19 cellular contexts compared by ENCODE assay signal in the genomic region with DNA sequence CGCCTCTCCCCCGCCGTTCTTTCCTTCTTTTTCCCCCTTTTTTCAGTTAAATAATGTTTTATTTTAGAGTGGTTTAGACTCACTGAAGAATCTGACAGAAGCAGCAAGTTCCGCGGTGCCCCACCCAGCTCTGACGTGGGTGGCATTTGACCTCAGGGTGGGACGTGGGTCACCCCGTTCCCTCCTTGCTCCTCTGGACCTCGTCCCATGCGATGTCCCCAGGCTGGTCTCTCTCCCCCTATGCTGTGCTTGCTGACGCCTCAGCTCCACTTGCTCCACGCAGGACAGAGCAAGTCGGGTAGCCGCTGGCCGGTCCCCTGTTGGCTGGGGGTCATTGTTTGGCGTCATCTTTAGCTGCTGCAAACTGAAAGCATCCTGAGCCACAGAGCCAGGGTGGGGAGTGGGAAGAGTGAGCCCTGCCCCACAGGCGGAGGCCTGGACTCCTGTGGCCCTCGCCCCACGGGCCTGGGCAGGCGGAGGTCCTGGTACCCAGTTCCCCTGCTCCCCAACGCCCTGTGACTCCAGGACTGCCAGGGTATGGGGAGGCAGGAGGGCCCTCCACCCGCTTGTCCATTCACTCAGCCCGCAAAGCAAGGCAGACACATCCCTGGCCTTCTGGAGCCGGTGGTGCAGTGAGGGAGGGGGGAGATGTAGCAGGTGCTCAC. TPM values are rescaled to one million over a fixed set of nuclear protein-coding genes. Genes with fewer than 3 reads are reported as not detected.
A peak's percentile ranks its signal among the peaks of the same experiment; 100 is the strongest.
DNase-seq lines count a peak whose midpoint lies in the region; ATAC-seq, FAIRE-seq and TF ChIP-seq lines count a peak whose summit lies in the region.
"Had no signal": no experiment of that assay in that cellular context is flagged by ENCODE, and none has a peak within 500 bp of the region (broad histone marks: within the 10 kb centered on the region; RNA-seq: fewer than 3 reads in every experiment).

No MANE protein-coding gene starts in this region.

- H3K4me3 ChIP-seq in fibroblast of villous mesenchyme (ENCODE audit: low read depth, low read length) (no peak overlapping the region), ovary (no peak overlapping the region), tibial artery (no peak overlapping the region)

- H3K9me3 ChIP-seq in ovary: no peaks in the 10 kb centered on the region
- H3K9me3 ChIP-seq in tibial artery: no peaks in the 10 kb centered on the region

- no peak overlapping the region for H3K27ac Mint-ChIP-seq in Calu3 (ENCODE audit: unreplicated experiment)

- no peaks in the 10 kb centered on the region for H3K27me3 Mint-ChIP-seq in Calu3 (ENCODE audit: unreplicated experiment)

- no peak for DNase-seq in HTR-8/SVneo (ENCODE audit: insufficient read length, low spot score)
- peak; percentile 16 for DNase-seq in fibroblast of villous mesenchyme (ENCODE audit: low read depth)
- peak in 4 of 5 donors; percentile 34 to 64 (median 54) for DNase-seq in ovary
- DNase-seq in tibial artery: no peak
- DNase-seq in NCI-H748 (lab: John Stamatoyannopoulos, UW; ENCODE audit: unreplicated experiment): no peak
- DNase-seq in Calu3: no peak
- DNase-seq: ACHN, AML-193, GDM1, HCEC 1CT, MV-4-11, NCI-H1417, NCI-H187, NCI-H2107, NCI-H510A, NCI-H82, RPMI8226, SHP77 treated with DMSO at 0.1 percent for 48 hours had no signal

- CTCF ChIA-PET in Calu3 (lab: Charles Lee): interaction anchor here (0.7 kb wide), 1 partner anchor 66 kb away, joined by 3 read pairs; no protein-coding TSS in a partner anchor

- WGBS in ovary, 3 donors: 57 to 74% (median 60%) methylated on average over 24 of the region's 24 CpGs

- H3K27me3 ChIP-seq in ovary (no peaks in the 10 kb centered on the region), tibial artery (no peaks in the 10 kb centered on the region)

- no peak overlapping the region for H3K4me3 Mint-ChIP-seq in Calu3 (ENCODE audit: low read depth, unreplicated experiment)

- H3K36me3 ChIP-seq in ovary (no peaks in the 10 kb centered on the region), tibial artery (peaks cover 16 to 70% (median 45%) of the 10 kb centered on the region in 3 donors)

- no TSS peak for BruUV-seq in Calu3 (replicated peaks; lab: Mats Ljungman, UMichigan)

- no peaks in the 10 kb centered on the region for H3K9me3 Mint-ChIP-seq in Calu3 (ENCODE audit: low read depth, unreplicated experiment)

- no peaks in the 10 kb centered on the region for H3K4me1 Mint-ChIP-seq in Calu3 (ENCODE audit: low read depth, unreplicated experiment)

- H3K4me1 ChIP-seq in ovary (ENCODE audit: insufficient read depth) (peaks cover 43% of the 10 kb centered on the region), tibial artery (peaks cover 0 to 27% (median 22%) of the 10 kb centered on the region in 4 donors)

- no peak for ATAC-seq in HG03045 (IDR thresholded peaks at IDR 0.05; ENCODE audit: unreplicated experiment)

- TF ChIP-seq EP300 in ovary (IDR thresholded peaks at IDR 0.05): no peak

- H3K27ac ChIP-seq in ovary (peak overlapping the region; percentile 23 to 93), tibial artery (peak overlapping the region; percentile 60 to 79)

- TF ChIP-seq POLR2A in ovary (IDR thresholded peaks at IDR 0.05): no peak

- no peak for TF ChIP-seq CTCF in fibroblast of villous mesenchyme (IDR thresholded peaks at IDR 0.05; ENCODE audit: insufficient read depth, low read depth, low read length)
- no peak for TF ChIP-seq CTCF in ovary (IDR thresholded peaks at IDR 0.05)
- TF ChIP-seq CTCF in tibial artery (IDR thresholded peaks at IDR 0.05): no peak
- TF ChIP-seq CTCF in Calu3 (IDR thresholded peaks at IDR 0.05; ENCODE audit: unreplicated experiment): no peak

- intact Hi-C loops in ovary (cut with DNase I): loop anchor here in 2 of 4 donors (2.0 to 5.0 kb wide), 2 partner anchors 36 to 125 kb away; no protein-coding TSS in a partner anchor
- intact Hi-C loops in tibial artery (cut with DNase I; ENCODE audit: low total_unique reads): no loop called here
- intact Hi-C loops in Calu3 (cut with micrococcal nuclease; ENCODE audit: unreplicated experiment): no loop called here

- no peaks in the 10 kb centered on the region for H3K36me3 Mint-ChIP-seq in Calu3 (ENCODE audit: insufficient read depth, unreplicated experiment)

- FAIRE-seq in HTR-8/SVneo (lab: Jason Lieb, UNC): peak; percentile 13

RNA-seq across cellular contexts. Expression of gene TRMT44, which starts 30.8 kb away (rescaled TPM):
- 17.4 and 19.4 TPM in 2 replicates for total RNA-seq in fibroblast of villous mesenchyme
- 10 to 100 TPM; 29.7 to 54.8 (median 35.9) TPM for total RNA-seq in ovary
- 10 to 100 TPM; 14.6 to 30.3 TPM for polyA plus RNA-seq in ovary
- 21.5 and 37.6 TPM in 2 replicates for total RNA-seq in Calu3 (2022)

RNA-seq across cellular contexts. Expression of gene ACOX3, which starts 30.8 kb away (rescaled TPM):
- 26.8 and 32.5 TPM in 2 replicates for total RNA-seq in fibroblast of villous mesenchyme
- 10 to 100 TPM; 15.0 to 32.4 (median 24.2) TPM for total RNA-seq in ovary
- polyA plus RNA-seq in ovary: 10 to 100 TPM; 10.1 to 14.2 TPM
- 11.0 and 12.1 TPM in 2 replicates for total RNA-seq in Calu3 (2022)

Comparison
In these comparisons a context has a peak if more than half of its experiments do, and no peak if none do; other contexts are left out.
1. DNase-seq: peak in fibroblast of villous mesenchyme (single experiment) and ovary (4 of 5); none in HTR-8/SVneo (single experiment), tibial artery (0 of 2), NCI-H748 (single experiment) and Calu3 (single experiment).